17 cellular contexts compared by ENCODE assay signal in genomic region chr22:46972901-46973831, GRCh38.
"Had no signal": no experiment of that assay in that cellular context is flagged by ENCODE, and none has a peak within 500 bp of the region (broad histone marks: within the 10 kb centered on the region; RNA-seq: fewer than 3 reads in every experiment).

No MANE protein-coding gene starts in this region.

- H3K36me3 Mint-ChIP-seq: WTC11 had no signal

- H3K9me3 ChIP-seq: gastroesophageal sphincter, lower lobe of right lung, psoas muscle, right lobe of liver, testis had no signal

- DNase-seq: activated CD4-positive, alpha-beta T cell treated with anti-CD3 and anti-CD28 coated beads for 36 hours; activated CD4-positive, alpha-beta T cell treated with anti-CD3 and anti-CD28 coated beads, Interleukin-2, amount 50 U/mL, for 48 hours; activated naive CD8-positive, alpha-beta T cell treated with anti-CD3 and anti-CD28 coated beads, Interleukin-2, amount 10 ng/mL, durations not matched to agents 7 days and 5 days; effector memory CD8-positive, alpha-beta T cell; immature natural killer cell; lower lobe of right lung; right lobe of liver; stimulated activated CD4-positive, alpha-beta T cell treated with anti-CD3 and anti-CD28 coated beads, Interleukin-4, amount 100 ng/mL, for 24 hours; testis had no signal

- H3K9me3 Mint-ChIP-seq: activated naive CD8-positive, alpha-beta T cell treated with anti-CD3 and anti-CD28 coated beads, Interleukin-2, amount 10 ng/mL, durations not matched to agents 7 days and 5 days; effector memory CD8-positive, alpha-beta T cell; immature natural killer cell; mesothelial cell of epicardium; nephron; stimulated activated memory B cell treated with anti-CD40 and anti-IgM and Interleukin-4, amounts not matched to agents 10 μg/mL and 1 μg/mL and 100 μg/mL, for 72 hours; type B pancreatic cell; WTC11 had no signal

- H3K4me3 Mint-ChIP-seq: activated CD4-positive, alpha-beta T cell treated with anti-CD3 and anti-CD28 coated beads for 36 hours; activated naive CD8-positive, alpha-beta T cell treated with anti-CD3 and anti-CD28 coated beads, Interleukin-2, amount 10 ng/mL, durations not matched to agents 7 days and 5 days; effector memory CD8-positive, alpha-beta T cell; immature natural killer cell; mesothelial cell of epicardium; nephron; stimulated activated memory B cell treated with anti-CD40 and anti-IgM and Interleukin-4, amounts not matched to agents 10 μg/mL and 1 μg/mL and 100 μg/mL, for 72 hours; type B pancreatic cell; WTC11 had no signal

- H3K4me3 ChIP-seq: cardiac muscle cell, gastroesophageal sphincter, lower lobe of right lung, psoas muscle, right lobe of liver, testis had no signal

- H3K27ac Mint-ChIP-seq: activated CD4-positive, alpha-beta T cell treated with anti-CD3 and anti-CD28 coated beads for 36 hours; activated naive CD8-positive, alpha-beta T cell treated with anti-CD3 and anti-CD28 coated beads, Interleukin-2, amount 10 ng/mL, durations not matched to agents 7 days and 5 days; effector memory CD8-positive, alpha-beta T cell; immature natural killer cell; mesothelial cell of epicardium; stimulated activated memory B cell treated with anti-CD40 and anti-IgM and Interleukin-4, amounts not matched to agents 10 μg/mL and 1 μg/mL and 100 μg/mL, for 72 hours; type B pancreatic cell; WTC11 had no signal

- ATAC-seq: activated CD4-positive, alpha-beta T cell treated with anti-CD3 and anti-CD28 coated beads for 36 hours; effector memory CD8-positive, alpha-beta T cell; gastroesophageal sphincter; lower lobe of right lung; psoas muscle; right lobe of liver; stimulated activated memory B cell treated with anti-CD40 and anti-IgM and Interleukin-4, amounts not matched to agents 10 μg/mL and 1 μg/mL and 100 μg/mL, for 72 hours; WTC11 had no signal

- H3K36me3 ChIP-seq: cardiac muscle cell, right lobe of liver had no signal

- H3K27me3 Mint-ChIP-seq: activated CD4-positive, alpha-beta T cell treated with anti-CD3 and anti-CD28 coated beads for 36 hours; activated naive CD8-positive, alpha-beta T cell treated with anti-CD3 and anti-CD28 coated beads, Interleukin-2, amount 10 ng/mL, durations not matched to agents 7 days and 5 days; effector memory CD8-positive, alpha-beta T cell; stimulated activated memory B cell treated with anti-CD40 and anti-IgM and Interleukin-4, amounts not matched to agents 10 μg/mL and 1 μg/mL and 100 μg/mL, for 72 hours; type B pancreatic cell had no signal

- H3K27ac ChIP-seq: cardiac muscle cell, gastroesophageal sphincter, psoas muscle, testis had no signal

- H3K4me1 ChIP-seq: psoas muscle, right lobe of liver had no signal

- H3K27me3 ChIP-seq: gastroesophageal sphincter, right lobe of liver, testis had no signal
